1 cellular context compared by ENCODE assay signal in genomic region chr1:214658785-214659184, GRCh38.
TF ChIP-seq lines count a peak whose summit lies in the region.

No MANE protein-coding gene starts in this region.

TF ChIP-seq in GM23338, 12 proteins besides CTCF, POLR2A, EP300 and RAD21 (continued from another document):
- no peak for TF ChIP-seq ZNF462 (CRISPR knock-in tag; IDR thresholded peaks at IDR 0.05)
- no peak for TF ChIP-seq EZH2phosphoT487 (IDR thresholded peaks at IDR 0.05; ENCODE audit: unreplicated experiment)
- TF ChIP-seq POLR2AphosphoS5 (IDR thresholded peaks at IDR 0.05; ENCODE audit: low read depth): no peak
- TF ChIP-seq STAT1 (IDR thresholded peaks at IDR 0.05; ENCODE audit: unreplicated experiment): no peak
- TF ChIP-seq JUNB (IDR thresholded peaks at IDR 0.05; ENCODE audit: unreplicated experiment): no peak
- TF ChIP-seq ZNF331 (CRISPR knock-in tag; IDR thresholded peaks at IDR 0.05; ENCODE audit: low read depth): no peak
TF ChIP-seq in GM23338: peak in this region for 0.
